In the genomic region with DNA sequence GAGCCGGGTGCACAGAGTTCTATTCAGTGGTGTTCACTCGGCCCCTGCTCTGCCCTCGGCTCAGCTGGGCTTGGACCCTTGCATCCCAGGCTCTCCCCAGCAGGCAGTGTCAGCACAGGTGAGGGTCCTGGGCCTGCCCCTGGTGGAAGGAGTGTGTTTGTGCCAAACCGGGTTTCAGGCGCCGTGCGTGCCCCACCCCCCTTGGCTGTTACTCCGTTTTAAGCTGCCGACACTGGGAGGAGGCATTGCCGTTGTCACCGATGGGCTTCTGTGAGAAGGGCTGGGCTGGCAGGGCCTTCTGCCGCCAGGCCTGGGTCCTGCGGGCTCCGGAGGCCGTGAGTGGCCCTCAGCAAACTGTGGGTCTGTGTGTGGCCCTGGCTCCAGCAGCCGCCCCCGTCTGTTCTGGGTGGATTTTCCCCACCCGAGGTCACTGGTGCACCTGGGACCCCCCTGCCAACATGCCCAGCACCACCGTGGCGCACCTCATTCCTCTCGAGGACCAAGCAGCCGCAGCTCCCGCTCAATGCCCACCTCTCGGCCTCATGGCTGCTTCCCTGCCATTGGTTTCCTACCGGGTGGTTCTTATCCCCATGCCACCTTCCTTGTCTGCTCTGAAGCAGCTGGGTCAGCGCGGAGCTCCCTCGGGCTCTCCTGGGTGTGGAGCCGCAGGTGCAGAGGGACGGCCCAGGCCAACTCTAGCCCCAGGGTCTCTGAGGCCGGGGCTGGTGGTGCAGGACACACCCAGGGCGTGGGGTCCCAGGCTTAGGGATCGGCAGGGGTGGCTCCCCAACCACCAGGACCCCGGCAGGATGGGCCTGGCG, we compare ENCODE assay signal across 9 cellular contexts. TPM values are rescaled to one million over a fixed set of nuclear protein-coding genes. Genes with fewer than 3 reads are reported as not detected.
DNase-seq lines count a peak whose midpoint lies in the region; ATAC-seq and TF ChIP-seq lines count a peak whose summit lies in the region.
"Had no signal": no experiment of that assay in that cellular context is flagged by ENCODE, and none has a peak within 500 bp of the region (broad histone marks: within the 10 kb centered on the region; RNA-seq: fewer than 3 reads in every experiment).

No MANE protein-coding gene starts in this region.

- no peak for ATAC-seq in esophagus mucosa

- peaks cover 36% of the 10 kb centered on the region for H3K4me1 Mint-ChIP-seq in T-helper 2 cell treated with Interferon-gamma antibody and Interleukin-4, amounts not matched to agents 5 μg/mL and 100 μg/mL, for 36 hours (ENCODE audit: low read depth)
- H3K4me1 Mint-ChIP-seq in mesothelial cell of epicardium, result peaks cover 41% of the 10 kb centered on the region

- no peaks in the 10 kb centered on the region for H3K9me2 ChIP-seq in DOHH2 (replicated peaks; ENCODE audit: control insufficient read depth, low read length)

- peak overlapping the region; percentile 62 for H3K27ac Mint-ChIP-seq in T-helper 2 cell treated with Interferon-gamma antibody and Interleukin-4, amounts not matched to agents 5 μg/mL and 100 μg/mL, for 36 hours
- H3K27ac Mint-ChIP-seq in mesothelial cell of epicardium, result peak overlapping the region; percentile 47

- H3K9me3 Mint-ChIP-seq in T-helper 2 cell treated with Interferon-gamma antibody and Interleukin-4, amounts not matched to agents 5 μg/mL and 100 μg/mL, for 36 hours, result no peaks in the 10 kb centered on the region
- peaks cover 5% of the 10 kb centered on the region for H3K9me3 Mint-ChIP-seq in mesothelial cell of epicardium

- peak overlapping the region; percentile 72 for H3K9ac ChIP-seq in BLaER1

- no peaks in the 10 kb centered on the region for H3K36me3 ChIP-seq in BLaER1
- peaks cover 21% of the 10 kb centered on the region for H3K36me3 ChIP-seq in DOHH2 (ENCODE audit: control insufficient read depth, low read length)

- TF ChIP-seq CTCF in DOHH2 (IDR thresholded peaks at IDR 0.05; ENCODE audit: low read depth, low read length, poor library complexity, severe bottlenecking) (no peak), mesothelial cell of epicardium (IDR thresholded peaks at IDR 0.05; ENCODE audit: unreplicated experiment) (no peak)

- peaks cover 42% of the 10 kb centered on the region for H3K36me3 Mint-ChIP-seq in T-helper 2 cell treated with Interferon-gamma antibody and Interleukin-4, amounts not matched to agents 5 μg/mL and 100 μg/mL, for 36 hours (ENCODE audit: low read depth)
- peaks cover 6% of the 10 kb centered on the region for H3K36me3 Mint-ChIP-seq in mesothelial cell of epicardium

- no peaks in the 10 kb centered on the region for H3K27me3 ChIP-seq in BLaER1
- H3K27me3 ChIP-seq in DOHH2 (ENCODE audit: control insufficient read depth, low read length), result no peaks in the 10 kb centered on the region

- H3K4me3 Mint-ChIP-seq in T-helper 2 cell treated with Interferon-gamma antibody and Interleukin-4, amounts not matched to agents 5 μg/mL and 100 μg/mL, for 36 hours, result peak overlapping the region; percentile 7
- H3K4me3 Mint-ChIP-seq in mesothelial cell of epicardium, result no peak overlapping the region

- H3K9me3 ChIP-seq in BLaER1 (no peaks in the 10 kb centered on the region), DOHH2 (ENCODE audit: control insufficient read depth, insufficient read depth, low read length) (no peaks in the 10 kb centered on the region)

- DNase-seq in T-helper 2 cell treated with Interferon-gamma antibody and Interleukin-4, amounts not matched to agents 5 μg/mL and 100 μg/mL, for 36 hours (ENCODE audit: low spot score), result no peak
- DNase-seq in mesothelial cell of epicardium (ENCODE audit: low spot score in 2 of 2, unreplicated experiment in 2 of 2) (peak in 1 of 2 experiments; percentile 36), NCI-H226 (no peak), SKM-1 treated with dmso at 0.1 percent for 144 hours (lab: John Stamatoyannopoulos, UW; ENCODE audit: unreplicated experiment) (no peak)
- DNase-seq in effector CD8-positive, alpha-beta T cell (lab: John Stamatoyannopoulos, UW), result no peak
- DNase-seq: glutamatergic neuron had no signal

- H4K20me1 ChIP-seq in BLaER1 (no peaks in the 10 kb centered on the region), DOHH2 (ENCODE audit: control insufficient read depth, insufficient read depth, low read depth, low read length) (no peaks in the 10 kb centered on the region)

- peaks cover 90% of the 10 kb centered on the region for H3K4me1 ChIP-seq in BLaER1
- peaks cover 97% of the 10 kb centered on the region for H3K4me1 ChIP-seq in DOHH2 (ENCODE audit: control insufficient read depth, low read length)

- no peaks in the 10 kb centered on the region for H3K27me3 Mint-ChIP-seq in T-helper 2 cell treated with Interferon-gamma antibody and Interleukin-4, amounts not matched to agents 5 μg/mL and 100 μg/mL, for 36 hours (ENCODE audit: low read depth)
- H3K27me3 Mint-ChIP-seq in mesothelial cell of epicardium (ENCODE audit: low read depth), result peaks cover 5% of the 10 kb centered on the region

- H3K27ac ChIP-seq in BLaER1 (peak overlapping the region; percentile 84), DOHH2 (ENCODE audit: low read depth, low read length) (peak overlapping the region; percentile 100)

- peak overlapping the region; percentile 51; the same call in 1 of the 2 replicates for H3K4me3 ChIP-seq in BLaER1
- peak overlapping the region; percentile 74 for H3K4me3 ChIP-seq in DOHH2 (ENCODE audit: low read length)

- H3K79me2 ChIP-seq in DOHH2 (ENCODE audit: control insufficient read depth, low read length), result peaks cover 10% of the 10 kb centered on the region

- H3K4me2 ChIP-seq in BLaER1, result peak overlapping the region; percentile 95
- peak overlapping the region; percentile 97 for H3K4me2 ChIP-seq in DOHH2 (ENCODE audit: low read length)

- peaks cover 30% of the 10 kb centered on the region for H3F3A ChIP-seq in DOHH2 (ENCODE audit: control insufficient read depth, insufficient read depth)

RNA-seq across cellular contexts. Expression of a gene that starts 44.3 kb away (rescaled TPM):
- 70.4 to 73.5 TPM (median 71.2 TPM) in 3 replicates for total RNA-seq in mesothelial cell of epicardium
- total RNA-seq in esophagus mucosa, result 37.4 TPM
